Comparison of ENCODE assay signal across 9 cellular contexts in genomic region chr20:32585519-32586127, GRCh38. TPM values are rescaled to one million over a fixed set of nuclear protein-coding genes. Genes with fewer than 3 reads are reported as not detected.
A peak's percentile ranks its signal among the peaks of the same experiment; 100 is the strongest.
DNase-seq lines count a peak whose midpoint lies in the region; ATAC-seq lines count a peak whose summit lies in the region.
"Had no signal": no experiment of that assay in that cellular context is flagged by ENCODE, and none has a peak within 500 bp of the region (broad histone marks: within the 10 kb centered on the region; RNA-seq: fewer than 3 reads in every experiment).

No MANE protein-coding gene starts in this region.

- H3K27ac ChIP-seq in BLaER1 treated with 17β-estradiol and CSF1 and Interleukin-3, amounts not matched to agents 10 nM and 100 nM, result peak overlapping the region in 2 of 11 experiments; percentile 27 to 49; a peak in 1 of 22 replicates
- H3K27ac ChIP-seq in GM23248 (no peak overlapping the region), mesendoderm (ENCODE audit: low read depth, low read length) (no peak overlapping the region)

- peaks cover 0 to 19% (median 0%) of the 10 kb centered on the region in 11 experiments; a peak in 8 of 22 replicates for H3K27me3 ChIP-seq in BLaER1 treated with 17β-estradiol and CSF1 and Interleukin-3, amounts not matched to agents 10 nM and 100 nM
- H3K27me3 ChIP-seq in GM23248 (replicated peaks; ENCODE audit: insufficient read depth), result no peaks in the 10 kb centered on the region; the same call in 1 of the 2 replicates
- peaks cover 10% of the 10 kb centered on the region for H3K27me3 ChIP-seq in mesendoderm (ENCODE audit: insufficient read depth, low read length, poor library complexity)

- peak overlapping the region; percentile 34 for H3K56ac ChIP-seq in mesendoderm (ENCODE audit: low read length)

- no peak overlapping the region for H2BK120ac ChIP-seq in mesendoderm (ENCODE audit: low read depth, low read length)

- H3F3A ChIP-seq in GM23248 (ENCODE audit: insufficient read depth), result peaks cover 12% of the 10 kb centered on the region; the same call in 1 of the 2 replicates

- H3K9me2 ChIP-seq in GM23248 (ENCODE audit: insufficient read depth), result no peaks in the 10 kb centered on the region

- ATAC-seq in activated naive CD4-positive, alpha-beta T cell treated with anti-CD3 and anti-CD28 coated beads, Interleukin-2, amount 50 U/mL, for 72 hours, result peak; percentile 4 to 51
- ATAC-seq in GM19035 (IDR thresholded peaks at IDR 0.05; ENCODE audit: unreplicated experiment), result no peak

- no peak overlapping the region for H2BK15ac ChIP-seq in mesendoderm (replicated peaks; ENCODE audit: low read depth)

- no peak overlapping the region for H2AFZ ChIP-seq in GM23248

- WGBS in GM23248 (ENCODE audit: low coverage in 1 of 2, low lambda C conversion rate in 2 of 2, missing lambda C conversion rate in 2 of 2), 2 experiments, result 4 to 13% methylated on average over 11 to 31 of the region's 40 CpGs
- no CpG with 5 or more reads among the region's 40 CpGs for WGBS in mesendoderm (ENCODE audit: extremely low coverage, insufficient coverage, low lambda C conversion rate)

- DNase-seq in GM23248, result peak; percentile 23
- peak in 1 of 2 donors; percentile 84 for DNase-seq in activated naive CD4-positive, alpha-beta T cell treated with anti-CD3 and anti-CD28 coated beads, Interleukin-2, amount 50 U/mL, for 72 hours (ENCODE audit: low spot score in 2 of 2)
- no peak for DNase-seq in mesendoderm
- no peak for DNase-seq in activated gamma-delta T cell treated with Interleukin-2 at 50 U/mL for 16 hours
- DNase-seq in NCI-H1105 (lab: John Stamatoyannopoulos, UW), result no peak
- DNase-seq in RPMI8226, result no peak
- DNase-seq: SHP77 had no signal

- no peaks in the 10 kb centered on the region for H3K9me3 Mint-ChIP-seq in activated naive CD4-positive, alpha-beta T cell treated with anti-CD3 and anti-CD28 coated beads, Interleukin-2, amount 50 U/mL, for 72 hours

- H2AK5ac ChIP-seq in mesendoderm (ENCODE audit: low read length), result no peak overlapping the region

- peak overlapping the region; percentile 40 to 58 for H3K27ac Mint-ChIP-seq in activated naive CD4-positive, alpha-beta T cell treated with anti-CD3 and anti-CD28 coated beads, Interleukin-2, amount 50 U/mL, for 72 hours

- H3K18ac ChIP-seq in mesendoderm (ENCODE audit: low read length), result peak overlapping the region; percentile 42

- H3K9ac ChIP-seq in BLaER1 treated with 17β-estradiol and CSF1 and Interleukin-3, amounts not matched to agents 10 nM and 100 nM, result peak overlapping the region in 9 of 11 experiments; percentile 7 to 85 (median 47); a peak in 14 of 22 replicates
- no peak overlapping the region for H3K9ac ChIP-seq in GM23248
- no peak overlapping the region for H3K9ac ChIP-seq in mesendoderm (ENCODE audit: low read length)

- H3K23ac ChIP-seq in mesendoderm (ENCODE audit: low read length), result no peak overlapping the region

- no peaks in the 10 kb centered on the region for H3K36me3 Mint-ChIP-seq in activated naive CD4-positive, alpha-beta T cell treated with anti-CD3 and anti-CD28 coated beads, Interleukin-2, amount 50 U/mL, for 72 hours

- in situ Hi-C loops in GM23248 (cut with MboI), result no loop called here

- H3K36me3 ChIP-seq in BLaER1 treated with 17β-estradiol and CSF1 and Interleukin-3, amounts not matched to agents 10 nM and 100 nM, result no peaks in the 10 kb centered on the region
- no peaks in the 10 kb centered on the region for H3K36me3 ChIP-seq in GM23248 (ENCODE audit: low read depth)
- H3K36me3 ChIP-seq in mesendoderm (ENCODE audit: control insufficient read depth, insufficient read depth, low read length), result no peaks in the 10 kb centered on the region

- H4K8ac ChIP-seq in mesendoderm (ENCODE audit: low read depth, low read length), result no peak overlapping the region

- H2BK5ac ChIP-seq in mesendoderm (ENCODE audit: low read length), result no peak overlapping the region

- H3K4ac ChIP-seq in mesendoderm (ENCODE audit: low read depth, low read length), result no peak overlapping the region

- no peak overlapping the region for H4K5ac ChIP-seq in mesendoderm (ENCODE audit: low read length)

- H3K79me2 ChIP-seq in GM23248 (ENCODE audit: insufficient read depth) (no peaks in the 10 kb centered on the region), mesendoderm (ENCODE audit: control insufficient read depth, insufficient read depth, low read length) (no peaks in the 10 kb centered on the region)

- H3K4me3 ChIP-seq in BLaER1 treated with 17β-estradiol and CSF1 and Interleukin-3, amounts not matched to agents 10 nM and 100 nM, result peak overlapping the region; percentile 69 to 92 (median 83)
- H3K4me3 ChIP-seq in GM23248 (no peak overlapping the region; the same call in 1 of the 2 replicates), mesendoderm (ENCODE audit: low read length) (no peak overlapping the region)

- H3K4me2 ChIP-seq in BLaER1 treated with 17β-estradiol and CSF1 and Interleukin-3, amounts not matched to agents 10 nM and 100 nM, result peak overlapping the region; percentile 84 to 99 (median 95)
- H3K4me2 ChIP-seq in GM23248 (ENCODE audit: unreplicated experiment), result no peak overlapping the region
- peak overlapping the region; percentile 20 for H3K4me2 ChIP-seq in mesendoderm (ENCODE audit: low read length)

- H4K20me1 ChIP-seq in BLaER1 treated with 17β-estradiol and CSF1 and Interleukin-3, amounts not matched to agents 10 nM and 100 nM, result peaks cover 0 to 36% (median 3%) of the 10 kb centered on the region in 11 experiments; a peak in 9 of 22 replicates
- no peaks in the 10 kb centered on the region for H4K20me1 ChIP-seq in GM23248 (ENCODE audit: insufficient read depth)

- H3K4me1 ChIP-seq in BLaER1 treated with 17β-estradiol and CSF1 and Interleukin-3, amounts not matched to agents 10 nM and 100 nM, result peaks cover 44 to 65% (median 56%) of the 10 kb centered on the region in 10 experiments
- peaks cover 8% of the 10 kb centered on the region; the same call in 1 of the 2 replicates for H3K4me1 ChIP-seq in GM23248 (ENCODE audit: insufficient read depth)
- peaks cover 3% of the 10 kb centered on the region for H3K4me1 ChIP-seq in mesendoderm (ENCODE audit: control insufficient read depth, low read depth, low read length)

- H3K79me1 ChIP-seq in mesendoderm (ENCODE audit: low read length), result no peaks in the 10 kb centered on the region

- no peaks in the 10 kb centered on the region for H3K9me3 ChIP-seq in BLaER1 treated with 17β-estradiol and CSF1 and Interleukin-3, amounts not matched to agents 10 nM and 100 nM (replicated peaks in 1 of 11)
- H3K9me3 ChIP-seq in GM23248 (ENCODE audit: low read depth), result no peaks in the 10 kb centered on the region

RNA-seq across cellular contexts. Expression of gene NOL4L, which starts 0.5 kb away (rescaled TPM):
- 5.2 and 8.7 TPM in 2 replicates for total RNA-seq in GM23248 (2014; rRNA removed; shearing (Covaris generic))
- 7.9 and 8.3 TPM in 2 replicates for polyA plus RNA-seq in GM23248 (2016; fragmentation: Nextera tagmentation; extraction: Ambion mirVana)
- total RNA-seq in activated naive CD4-positive, alpha-beta T cell treated with anti-CD3 and anti-CD28 coated beads, Interleukin-2, amount 50 U/mL, for 72 hours, result 10 to 100 TPM; 21.2 to 30.7 TPM
- 9.5 TPM for polyA plus RNA-seq in mesendoderm (2013, experiment 1 of 2)
- 9.0 TPM for polyA plus RNA-seq in mesendoderm (2013, experiment 2 of 2)

Comparison
In these comparisons a context has a peak if more than half of its experiments do, and no peak if none do; other contexts are left out.
1. H3K4me3 ChIP-seq: peak in BLaER1 treated with 17β-estradiol and CSF1 and Interleukin-3, amounts not matched to agents 10 nM and 100 nM (10 of 10); none in GM23248 (single experiment) and mesendoderm (single experiment).
2. H3K9ac ChIP-seq: peak in BLaER1 treated with 17β-estradiol and CSF1 and Interleukin-3, amounts not matched to agents 10 nM and 100 nM (9 of 11); none in GM23248 (single experiment) and mesendoderm (single experiment).